ENCODE assay signal across 11 cellular contexts in genomic region chr20:51420111-51420510, GRCh38.
DNase-seq lines count a peak whose midpoint lies in the region; TF ChIP-seq lines count a peak whose summit lies in the region.
"Had no signal": no experiment of that assay in that cellular context is flagged by ENCODE, and none has a peak within 500 bp of the region (broad histone marks: within the 10 kb centered on the region; RNA-seq: fewer than 3 reads in every experiment).

No MANE protein-coding gene starts in this region.

- H3K9me3 ChIP-seq in prostate gland, result no peaks in the 10 kb centered on the region
- H3K9me3 ChIP-seq: pancreas had no signal

- H3K27ac Mint-ChIP-seq in activated CD4-positive, alpha-beta T cell treated with anti-CD3 and anti-CD28 coated beads, Interleukin-2, amount 10 ng/mL, durations not matched to agents 24 days and 14 days, result peak overlapping the region; percentile 49

- no peak overlapping the region for H3K4me3 ChIP-seq in prostate gland
- H3K4me3 ChIP-seq: pancreas had no signal

- H3K36me3 Mint-ChIP-seq in activated CD4-positive, alpha-beta T cell treated with anti-CD3 and anti-CD28 coated beads, Interleukin-2, amount 10 ng/mL, durations not matched to agents 24 days and 14 days (ENCODE audit: low read depth), result peaks cover 71% of the 10 kb centered on the region

- no peak for TF ChIP-seq POLR2A in prostate gland (IDR thresholded peaks at IDR 0.05)

- H3K4me1 Mint-ChIP-seq in activated CD4-positive, alpha-beta T cell treated with anti-CD3 and anti-CD28 coated beads, Interleukin-2, amount 10 ng/mL, durations not matched to agents 24 days and 14 days, result peaks cover 51% of the 10 kb centered on the region

- no peaks in the 10 kb centered on the region for H3K9me3 Mint-ChIP-seq in activated CD4-positive, alpha-beta T cell treated with anti-CD3 and anti-CD28 coated beads, Interleukin-2, amount 10 ng/mL, durations not matched to agents 24 days and 14 days

- H3K27ac ChIP-seq in prostate gland, result no peak overlapping the region
- H3K27ac ChIP-seq: pancreas had no signal

- no peaks in the 10 kb centered on the region for H3K36me3 ChIP-seq in prostate gland
- H3K36me3 ChIP-seq: pancreas had no signal

- intact Hi-C loops in activated CD4-positive, alpha-beta T cell treated with anti-CD3 and anti-CD28 coated beads, Interleukin-2, amount 10 ng/mL, durations not matched to agents 24 days and 14 days (cut with micrococcal nuclease), result loop anchor here (5.0 kb wide), 1 partner anchor 33 kb away; no protein-coding TSS in a partner anchor
- intact Hi-C loops in prostate gland (cut with DNase I), result no loop called here

- H3K4me1 ChIP-seq in prostate gland (replicated peaks), result no peaks in the 10 kb centered on the region
- H3K4me1 ChIP-seq: pancreas had no signal

- no peaks in the 10 kb centered on the region for H3K27me3 ChIP-seq in prostate gland (replicated peaks; ENCODE audit: insufficient read depth)
- H3K27me3 ChIP-seq: pancreas had no signal

- H3K27me3 Mint-ChIP-seq in activated CD4-positive, alpha-beta T cell treated with anti-CD3 and anti-CD28 coated beads, Interleukin-2, amount 10 ng/mL, durations not matched to agents 24 days and 14 days, result no peaks in the 10 kb centered on the region

- DNase-seq in activated CD4-positive, alpha-beta T cell treated with anti-CD3 and anti-CD28 coated beads, Interleukin-2, amount 10 ng/mL, durations not matched to agents 24 days and 14 days, result no peak
- DNase-seq in activated CD4-positive, alpha-beta T cell treated with anti-CD3 and anti-CD28 coated beads for 4 hours, result no peak
- peak; percentile 77 for DNase-seq in NCI-H226
- peak; percentile 20 to 51 for DNase-seq in dermis microvascular lymphatic vessel endothelial cell (ENCODE audit: low read depth in 2 of 2)
- peak; percentile 54 for DNase-seq in renal cortical epithelial cell (ENCODE audit: low read depth)
- no peak for DNase-seq in NCI-H1694 (lab: John Stamatoyannopoulos, UW)
- DNase-seq in prostate gland (ENCODE audit: low spot score), result no peak
- no peak for DNase-seq in H4 (ENCODE audit: low spot score)
- DNase-seq: NCI-H1436; NK-92 treated with Interleukin-12 subunit alpha and Interleukin-12 subunit beta, amount 100 ng/mL, for 24 hours; pancreas had no signal

- no peak overlapping the region for H3K4me3 Mint-ChIP-seq in activated CD4-positive, alpha-beta T cell treated with anti-CD3 and anti-CD28 coated beads, Interleukin-2, amount 10 ng/mL, durations not matched to agents 24 days and 14 days

- WGBS in prostate gland, result 50% methylated on average over 1 of the region's 1 CpG

- no peak for TF ChIP-seq CTCF in prostate gland (IDR thresholded peaks at IDR 0.05)

Comparison
In these comparisons a context has a peak if more than half of its experiments do, and no peak if none do; other contexts are left out.
1. DNase-seq: peak in NCI-H226 (single experiment), dermis microvascular lymphatic vessel endothelial cell (2 of 2) and renal cortical epithelial cell (single experiment); none in activated CD4-positive, alpha-beta T cell treated with anti-CD3 and anti-CD28 coated beads, Interleukin-2, amount 10 ng/mL, durations not matched to agents 24 days and 14 days (single experiment), activated CD4-positive, alpha-beta T cell treated with anti-CD3 and anti-CD28 coated beads for 4 hours (0 of 2), NCI-H1694 (single experiment), prostate gland (single experiment) and H4 (single experiment).